Comparison of ENCODE assay signal across 1 cellular context in genomic region chr9:92611621-92612275, GRCh38.
TF ChIP-seq lines count a peak whose summit lies in the region.

No MANE protein-coding gene starts in this region.

TF ChIP-seq in HepG2, 621 proteins besides CTCF, POLR2A, EP300 and RAD21:
- TF ChIP-seq RFX5 (IDR thresholded peaks at IDR 0.05; ENCODE audit: low read depth, low read length) (no peak), NAIF1 (CRISPR knock-in tag; IDR thresholded peaks at IDR 0.05; ENCODE audit: borderline replicate concordance) (no peak), HDAC6 (IDR thresholded peaks at IDR 0.05; ENCODE audit: low read depth, low read length) (no peak), ZNF362 (CRISPR knock-in tag; IDR thresholded peaks at IDR 0.05; ENCODE audit: borderline replicate concordance) (no peak), MEIS1 (CRISPR knock-in tag; IDR thresholded peaks at IDR 0.05; ENCODE audit: borderline replicate concordance) (no peak), ZHX2 (IDR thresholded peaks at IDR 0.05; ENCODE audit: low read depth) (no peak), ZHX2 (CRISPR knock-in tag; IDR thresholded peaks at IDR 0.05; ENCODE audit: borderline replicate concordance) (no peak), ZFP90 (CRISPR knock-in tag; IDR thresholded peaks at IDR 0.05; ENCODE audit: borderline replicate concordance) (no peak), ZBED4 (CRISPR knock-in tag; IDR thresholded peaks at IDR 0.05; ENCODE audit: borderline replicate concordance) (no peak), HNRNPK (IDR thresholded peaks at IDR 0.05; ENCODE audit: low read depth, low read length, poor library complexity, severe bottlenecking) (no peak), ELF4 (CRISPR knock-in tag; IDR thresholded peaks at IDR 0.05; ENCODE audit: borderline replicate concordance) (no peak), ZNF670 (CRISPR knock-in tag; IDR thresholded peaks at IDR 0.05; ENCODE audit: borderline replicate concordance) (no peak), ARNT (IDR thresholded peaks at IDR 0.05) (no peak), ZBTB21 (CRISPR knock-in tag; IDR thresholded peaks at IDR 0.05) (no peak)
